In the genomic region with DNA sequence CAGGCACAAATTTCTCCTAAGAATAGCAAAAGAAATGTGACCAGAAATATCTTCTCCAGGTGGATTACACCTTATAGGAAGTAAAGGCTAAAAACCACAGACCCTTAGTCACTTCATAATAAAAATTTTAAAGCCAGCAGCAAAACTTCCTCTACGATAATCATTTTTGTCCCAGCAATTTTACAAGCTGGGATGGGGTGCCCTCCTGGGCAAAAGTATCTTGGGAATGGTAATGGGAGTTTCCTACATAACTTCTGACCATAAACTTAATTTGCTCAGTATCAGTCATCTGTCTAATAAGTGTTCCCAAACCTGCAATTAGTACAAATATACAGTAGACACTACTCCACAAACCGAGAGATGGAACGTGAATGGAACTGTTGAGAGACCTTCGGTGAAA, we compare ENCODE assay signal across 8 cellular contexts. TPM values are rescaled to one million over a fixed set of nuclear protein-coding genes. Genes with fewer than 3 reads are reported as not detected.
DNase-seq lines count a peak whose midpoint lies in the region; ATAC-seq, FAIRE-seq and TF ChIP-seq lines count a peak whose summit lies in the region.

No MANE protein-coding gene starts in this region.

- H3K27me3 ChIP-seq in HCT116 (ENCODE audit: insufficient read depth, low read length), result no peaks in the 10 kb centered on the region
- no peaks in the 10 kb centered on the region for H3K27me3 ChIP-seq in iPS DF 6.9 (ENCODE audit: control insufficient read depth, insufficient read depth, low read length)
- no peaks in the 10 kb centered on the region for H3K27me3 ChIP-seq in spleen (replicated peaks in 1 of 7)

- H3K4me1 ChIP-seq in HCT116 (ENCODE audit: control insufficient read depth in 1 of 2, insufficient read depth in 2 of 2, low read length in 2 of 2), result peaks cover 16 to 26% of the 10 kb centered on the region in 2 experiments
- H3K4me1 ChIP-seq in iPS DF 6.9 (ENCODE audit: control insufficient read depth, insufficient read depth, low read length), result peaks cover 2% of the 10 kb centered on the region; the same call in 1 of the 2 replicates
- H3K4me1 ChIP-seq in spleen, result peaks cover 44 to 68% (median 66%) of the 10 kb centered on the region in 6 donors

- H3K4me3 Mint-ChIP-seq in activated CD4-positive, alpha-beta memory T cell treated with anti-CD3 and anti-CD28 coated beads for 36 hours, result peak overlapping the region; percentile 95

- H3K27ac Mint-ChIP-seq in activated CD4-positive, alpha-beta memory T cell treated with anti-CD3 and anti-CD28 coated beads for 36 hours, result peak overlapping the region; percentile 96

- peak overlapping the region; percentile 90 for H3K4me2 ChIP-seq in HCT116 (ENCODE audit: low read length)

- H3K9me3 ChIP-seq in HCT116 (ENCODE audit: control insufficient read depth in 1 of 2, insufficient read depth in 1 of 2, low read depth in 1 of 2, low read length in 2 of 2) (no peaks in the 10 kb centered on the region), iPS DF 6.9 (ENCODE audit: control insufficient read depth, insufficient read depth, low read length) (no peaks in the 10 kb centered on the region), spleen (no peaks in the 10 kb centered on the region)

- peak overlapping the region; percentile 81 to 92 for H3K4me3 ChIP-seq in HCT116 (replicated peaks in 1 of 2; ENCODE audit: low read depth in 1 of 2, low read length in 2 of 2)
- peak overlapping the region; percentile 81; the same call in 1 of the 2 replicates for H3K4me3 ChIP-seq in iPS DF 6.9 (ENCODE audit: low read length)
- peak overlapping the region; percentile 90 to 98 (median 96) for H3K4me3 ChIP-seq in spleen

- H3K27me3 Mint-ChIP-seq in activated CD4-positive, alpha-beta memory T cell treated with anti-CD3 and anti-CD28 coated beads for 36 hours, result no peaks in the 10 kb centered on the region

- POLR2A ChIA-PET in HCT116 (lab: Charles Lee), result no interaction called here
- POLR2A ChIA-PET in activated CD4-positive, alpha-beta memory T cell treated with anti-CD3 and anti-CD28 coated beads for 36 hours (lab: Charles Lee), result interaction anchor here (0.7 to 3.0 kb wide), 3 partner anchors 39 to 221 kb away, joined by 4 to 29 read pairs (median 4); a partner anchor contains a TSS

- H4K20me1 ChIP-seq in HCT116 (ENCODE audit: insufficient read depth), result no peaks in the 10 kb centered on the region

- ATAC-seq in HCT116, result no peak
- ATAC-seq in HG02970 (IDR thresholded peaks at IDR 0.05; ENCODE audit: low FRiP score, unreplicated experiment), result no peak
- ATAC-seq in GM21526 (IDR thresholded peaks at IDR 0.05; ENCODE audit: low FRiP score, unreplicated experiment), result no peak

- H3K36me3 ChIP-seq in HCT116 (ENCODE audit: control insufficient read depth in 1 of 2, insufficient read depth in 2 of 2, low read length in 2 of 2) (peaks cover 6 to 12% of the 10 kb centered on the region in 2 experiments; a peak in 3 of 4 replicates), iPS DF 6.9 (ENCODE audit: control insufficient read depth, insufficient read depth, low read length) (no peaks in the 10 kb centered on the region; the same call in 1 of the 2 replicates), spleen (peaks cover 0 to 25% (median 4%) of the 10 kb centered on the region in 6 donors)

- no CpG with 5 or more reads among the region's 4 CpGs for WGBS in iPS DF 6.9 (ENCODE audit: insufficient coverage, insufficient read length)
- WGBS in spleen, 5 donors, result 11 to 20% (median 18%) methylated on average over 4 of the region's 4 CpGs

- H3K27ac ChIP-seq in HCT116 (ENCODE audit: low read depth, low read length) (peak overlapping the region; percentile 83), iPS DF 6.9 (ENCODE audit: low read length) (no peak overlapping the region), spleen (peak overlapping the region; percentile 94 to 100 (median 99))

- H3K36me3 Mint-ChIP-seq in activated CD4-positive, alpha-beta memory T cell treated with anti-CD3 and anti-CD28 coated beads for 36 hours, result peaks cover 41% of the 10 kb centered on the region

- BruUV-seq in HCT116 (replicated peaks; lab: Mats Ljungman, UMichigan), result no TSS peak

- H3K9me3 Mint-ChIP-seq in activated CD4-positive, alpha-beta memory T cell treated with anti-CD3 and anti-CD28 coated beads for 36 hours, result no peaks in the 10 kb centered on the region

- no peak overlapping the region for H2AFZ ChIP-seq in HCT116 (ENCODE audit: low read depth, low read length, poor library complexity, severe bottlenecking)

- H3K4me1 Mint-ChIP-seq in activated CD4-positive, alpha-beta memory T cell treated with anti-CD3 and anti-CD28 coated beads for 36 hours (ENCODE audit: low read depth), result peaks cover 53% of the 10 kb centered on the region

- H3K79me2 ChIP-seq in HCT116 (ENCODE audit: insufficient read depth, low read length), result peaks cover 76% of the 10 kb centered on the region

- intact Hi-C loops in HCT116 (cut with micrococcal nuclease) (no loop called here), spleen (cut with DNase I; ENCODE audit: low total_unique reads) (no loop called here)
- intact Hi-C loops in activated CD4-positive, alpha-beta memory T cell treated with anti-CD3 and anti-CD28 coated beads for 36 hours (cut with micrococcal nuclease), result no loop called here

- no peaks in the 10 kb centered on the region for H3K9me2 ChIP-seq in HCT116 (ENCODE audit: insufficient read depth)

- RAD21 ChIA-PET in HCT116 (lab: Charles Lee; ENCODE audit: low non-redundant PET in 1 of 2, low total read pairs in 2 of 2, uncharacterized antibody in 2 of 2, unreplicated experiment in 2 of 2), result no interaction called here

- DNase-seq in HCT116 (ENCODE audit: low read depth, low spot score) (no peak), iPS DF 6.9 (ENCODE audit: low read depth, low spot score) (no peak), spleen (no peak), HTR-8/SVneo (ENCODE audit: insufficient read length, low spot score) (no peak), NCI-H510A treated with DMSO at 0.1 percent for 48 hours (lab: John Stamatoyannopoulos, UW) (no peak)
- no peak for DNase-seq in activated CD4-positive, alpha-beta memory T cell treated with anti-CD3 and anti-CD28 coated beads for 36 hours

- CTCF ChIA-PET in HCT116 (lab: Charles Lee), result interaction anchor here (4.5 kb wide), 1 partner anchor 221 kb away, joined by 44 read pairs; a partner anchor contains a TSS
- CTCF ChIA-PET in activated CD4-positive, alpha-beta memory T cell treated with anti-CD3 and anti-CD28 coated beads for 36 hours (lab: Charles Lee), result interaction anchor here (0.7 to 7.3 kb wide), 5 partner anchors 9 to 221 kb away, joined by 3 to 130 read pairs (median 6); a partner anchor contains a TSS

- no peak for TF ChIP-seq POLR2A in HCT116 (IDR thresholded peaks at IDR 0.05; ENCODE audit: borderline replicate concordance, extremely low read depth, insufficient read depth, insufficient read length)
- TF ChIP-seq POLR2A in spleen (IDR thresholded peaks at IDR 0.05), result no peak

- peak overlapping the region; percentile 70 for H3K9ac ChIP-seq in HCT116 (ENCODE audit: low read length)

- no peak for TF ChIP-seq RAD21 in HCT116 (IDR thresholded peaks at IDR 0.05; ENCODE audit: low read depth)

- TF ChIP-seq CTCF in HCT116 (IDR thresholded peaks at IDR 0.05 in 2 of 3, conservative IDR thresholded peaks at IDR 0.05 in 1 of 3; ENCODE audit: borderline replicate concordance in 1 of 3, insufficient read depth in 1 of 3, low read depth in 2 of 3, low read length in 2 of 3), result no peak
- no peak for TF ChIP-seq CTCF in spleen (IDR thresholded peaks at IDR 0.05 in 8 of 11, conservative IDR thresholded peaks at IDR 0.05 in 3 of 11)

- FAIRE-seq in HTR-8/SVneo (lab: Jason Lieb, UNC), result no peak

TF ChIP-seq in HCT116, 20 proteins besides CTCF, POLR2A, EP300 and RAD21 (continues in another document):
- TF ChIP-seq ELF1 (IDR thresholded peaks at IDR 0.05; ENCODE audit: borderline replicate concordance, low read depth), result no peak
- TF ChIP-seq, protein P1, sequence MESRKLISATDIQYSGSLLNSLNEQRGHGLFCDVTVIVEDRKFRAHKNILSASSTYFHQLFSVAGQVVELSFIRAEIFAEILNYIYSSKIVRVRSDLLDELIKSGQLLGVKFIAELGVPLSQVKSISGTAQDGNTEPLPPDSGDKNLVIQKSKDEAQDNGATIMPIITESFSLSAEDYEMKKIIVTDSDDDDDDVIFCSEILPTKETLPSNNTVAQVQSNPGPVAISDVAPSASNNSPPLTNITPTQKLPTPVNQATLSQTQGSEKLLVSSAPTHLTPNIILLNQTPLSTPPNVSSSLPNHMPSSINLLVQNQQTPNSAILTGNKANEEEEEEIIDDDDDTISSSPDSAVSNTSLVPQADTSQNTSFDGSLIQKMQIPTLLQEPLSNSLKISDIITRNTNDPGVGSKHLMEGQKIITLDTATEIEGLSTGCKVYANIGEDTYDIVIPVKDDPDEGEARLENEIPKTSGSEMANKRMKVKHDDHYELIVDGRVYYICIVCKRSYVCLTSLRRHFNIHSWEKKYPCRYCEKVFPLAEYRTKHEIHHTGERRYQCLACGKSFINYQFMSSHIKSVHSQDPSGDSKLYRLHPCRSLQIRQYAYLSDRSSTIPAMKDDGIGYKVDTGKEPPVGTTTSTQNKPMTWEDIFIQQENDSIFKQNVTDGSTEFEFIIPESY (IDR thresholded peaks at IDR 0.05; ENCODE audit: extremely low read depth, insufficient replicate concordance, low read length), result no peak
- TF ChIP-seq, protein P2, sequence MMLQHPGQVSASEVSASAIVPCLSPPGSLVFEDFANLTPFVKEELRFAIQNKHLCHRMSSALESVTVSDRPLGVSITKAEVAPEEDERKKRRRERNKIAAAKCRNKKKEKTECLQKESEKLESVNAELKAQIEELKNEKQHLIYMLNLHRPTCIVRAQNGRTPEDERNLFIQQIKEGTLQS (IDR thresholded peaks at IDR 0.05), result no peak
- no peak for TF ChIP-seq SIN3A (IDR thresholded peaks at IDR 0.05; ENCODE audit: low read depth)

RNA-seq across cellular contexts. Expression of a gene that starts 3.0 kb away (rescaled TPM):
- total RNA-seq in HCT116 (2021; ENCODE audit: unreplicated experiment), result 35.7 TPM
- 29.2 and 33.0 TPM in 2 replicates for polyA plus RNA-seq in HCT116 (2012)
- total RNA-seq in activated CD4-positive, alpha-beta memory T cell treated with anti-CD3 and anti-CD28 coated beads for 36 hours, result 10 to 100 TPM; 44.0 to 44.8 TPM
- total RNA-seq in spleen, result 100 to 1,000 TPM in 2 of 7 donors, 10 to 100 TPM in 5; 65.9 to 118 (median 84.9) TPM
- polyA plus RNA-seq in spleen, result 10 to 100 TPM; 16.2 to 22.0 (median 20.0) TPM

RNA-seq across cellular contexts. Expression of a gene that starts 45.5 kb away (rescaled TPM):
- total RNA-seq in HCT116 (2021; ENCODE audit: unreplicated experiment), result 13.5 TPM
- polyA plus RNA-seq in HCT116 (2012), result 5.6 and 7.3 TPM in 2 replicates
- 10 to 100 TPM; 18.0 to 20.6 TPM for total RNA-seq in activated CD4-positive, alpha-beta memory T cell treated with anti-CD3 and anti-CD28 coated beads for 36 hours
- 10 to 100 TPM; 14.7 to 51.2 (median 21.2) TPM for total RNA-seq in spleen
- polyA plus RNA-seq in spleen, result 10 to 100 TPM; 12.2 to 12.6 (median 12.6) TPM

RNA-seq across cellular contexts. Expression of a gene that starts 50.8 kb away (rescaled TPM):
- total RNA-seq in HCT116 (2021; ENCODE audit: unreplicated experiment) (98.1 TPM), spleen (100 to 1,000 TPM; 133 to 259 (median 202) TPM)
- 58.9 and 59.8 TPM in 2 replicates for polyA plus RNA-seq in HCT116 (2012)
- 100 to 1,000 TPM; 110 to 118 TPM for total RNA-seq in activated CD4-positive, alpha-beta memory T cell treated with anti-CD3 and anti-CD28 coated beads for 36 hours
- polyA plus RNA-seq in spleen, result 100 to 1,000 TPM in 1 of 3 donors, 10 to 100 TPM in 2; 80.8 to 119 (median 92.8) TPM

RNA-seq across cellular contexts. Expression of a gene that starts 57.5 kb away (rescaled TPM):
- 0.22 TPM for total RNA-seq in HCT116 (2021; ENCODE audit: unreplicated experiment)
- 0.13 and 0.16 TPM in 2 replicates for polyA plus RNA-seq in HCT116 (2012)
- total RNA-seq in activated CD4-positive, alpha-beta memory T cell treated with anti-CD3 and anti-CD28 coated beads for 36 hours, result not detected
- under 1 TPM in 1 of 7 donors, not detected in 6; 0.88 TPM for total RNA-seq in spleen
- polyA plus RNA-seq in spleen, result not detected
